Comparison of ENCODE assay signal across 8 cellular contexts in genomic region chr1:46302091-46303037, GRCh38. TPM values are rescaled to one million over a fixed set of nuclear protein-coding genes. Genes with fewer than 3 reads are reported as not detected.
DNase-seq lines count a peak whose midpoint lies in the region; ATAC-seq and TF ChIP-seq lines count a peak whose summit lies in the region.

No MANE protein-coding gene starts in this region.

- peaks cover 19% of the 10 kb centered on the region for H3K36me3 ChIP-seq in PC-9 (ENCODE audit: low read depth)
- peaks cover 15% of the 10 kb centered on the region for H3K36me3 ChIP-seq in neuron (ENCODE audit: insufficient read depth, low read length)
- peaks cover under 1 to 3% of the 10 kb centered on the region in 2 donors for H3K36me3 ChIP-seq in thyroid gland

- H3K4me1 ChIP-seq in PC-9 (replicated peaks; ENCODE audit: insufficient read depth) (peaks cover 32% of the 10 kb centered on the region), neuron (ENCODE audit: insufficient read depth, low read length) (peaks cover 17% of the 10 kb centered on the region), thyroid gland (peaks cover 46 to 51% of the 10 kb centered on the region in 2 donors)

- no peaks in the 10 kb centered on the region for H3F3A ChIP-seq in PC-9 (ENCODE audit: insufficient read depth, low read depth)

- 0 to 1% methylated on average over 16 to 29 of the region's 93 CpGs for WGBS in thyroid gland, 2 donors

- peaks cover 36% of the 10 kb centered on the region for H4K20me1 ChIP-seq in PC-9 (ENCODE audit: insufficient read depth)

- no TSS peak for BruUV-seq in PC-9 (replicated peaks; lab: Mats Ljungman, UMichigan)

- peak; percentile 45 for DNase-seq in NK-92 treated with Interleukin-12 subunit alpha and Interleukin-12 subunit beta, amount 100 ng/mL, for 24 hours (lab: John Stamatoyannopoulos, UW)
- no peak for DNase-seq in NK-92 (lab: John Stamatoyannopoulos, UW; ENCODE audit: unreplicated experiment)
- peak; percentile 39 to 60 for DNase-seq in PC-9
- peak; percentile 37 for DNase-seq in activated gamma-delta T cell treated with Interleukin-2 at 50 U/mL for 16 hours
- DNase-seq in foreskin melanocyte, result peak; percentile 28
- peak; percentile 37 to 47 for DNase-seq in thyroid gland

- peaks cover 86% of the 10 kb centered on the region for H3K79me2 ChIP-seq in PC-9 (ENCODE audit: low read depth)

- H3K9me3 ChIP-seq in PC-9 (ENCODE audit: insufficient read depth, low read depth) (no peaks in the 10 kb centered on the region), neuron (ENCODE audit: low read length) (no peaks in the 10 kb centered on the region), thyroid gland (no peaks in the 10 kb centered on the region)

- POLR2A ChIA-PET in PC-9 (lab: Charles Lee; ENCODE audit: unreplicated experiment), result interaction anchor here (0.5 to 1.0 kb wide), 4 partner anchors 7 to 365 kb away, joined by 4 to 31 read pairs (median 10); no protein-coding TSS in a partner anchor

- H3K4me3 ChIP-seq in PC-9, result peak overlapping the region; percentile 95
- H3K4me3 ChIP-seq in neuron (ENCODE audit: low read length), result peak overlapping the region; percentile 90
- H3K4me3 ChIP-seq in thyroid gland (replicated peaks in 1 of 3), result peak overlapping the region; percentile 30 to 93 (median 86)

- no peak for TF ChIP-seq CTCF in PC-9 (conservative IDR thresholded peaks at IDR 0.05)
- TF ChIP-seq CTCF in thyroid gland (IDR thresholded peaks at IDR 0.05), result peak in 2 of 6 experiments; percentile 16 to 23

- CTCF ChIA-PET in PC-9 (lab: Charles Lee), result no interaction called here

- ATAC-seq in HG02981 (IDR thresholded peaks at IDR 0.05; ENCODE audit: unreplicated experiment), result peak; percentile 2

- peak overlapping the region; percentile 93 for H2AFZ ChIP-seq in PC-9
- H2AFZ ChIP-seq in neuron (ENCODE audit: low read depth, low read length), result peak overlapping the region; percentile 28

- H3K27me3 ChIP-seq in PC-9 (ENCODE audit: insufficient read depth, low read depth) (no peaks in the 10 kb centered on the region), neuron (ENCODE audit: insufficient read depth, low read length) (no peaks in the 10 kb centered on the region), thyroid gland (no peaks in the 10 kb centered on the region)

- H3K4me2 ChIP-seq in PC-9, result peak overlapping the region; percentile 98

- intact Hi-C loops in PC-9 (cut with micrococcal nuclease; ENCODE audit: unreplicated experiment) (loop anchor here (1.0 to 2.0 kb wide), 3 partner anchors 38 to 122 kb away; partner anchors contain the start of genes NSUN4 and RAD54L), thyroid gland (cut with DNase I) (loop anchor here (5.0 to 10.0 kb wide), 2 partner anchors 40 to 58 kb away; partner anchors contain the start of genes NSUN4 and RAD54L)

- H3K27ac ChIP-seq in PC-9 (peak overlapping the region; percentile 87), thyroid gland (peak overlapping the region; percentile 98 to 100 (median 99))

- peak in 1 of 2 donors; percentile 30 for TF ChIP-seq POLR2A in thyroid gland (IDR thresholded peaks at IDR 0.05)

- H3K9me2 ChIP-seq in PC-9 (ENCODE audit: insufficient read depth), result no peaks in the 10 kb centered on the region

RNA-seq across cellular contexts. Expression of gene LRRC41, which starts 1.1 kb away (rescaled TPM):
- total RNA-seq in PC-9 (2021), result 65.9 and 66.3 TPM in 2 replicates
- total RNA-seq in thyroid gland, result 100 to 1,000 TPM in 2 of 4 donors, 10 to 100 TPM in 2; 73.5 to 111 (median 99.4) TPM

RNA-seq across cellular contexts. Expression of gene UQCRH, which starts 1.1 kb away (rescaled TPM):
- 457 and 551 TPM in 2 replicates for total RNA-seq in PC-9 (2021)
- 100 to 1,000 TPM; 122 to 367 (median 267) TPM for total RNA-seq in thyroid gland

RNA-seq across cellular contexts. Expression of gene NSUN4, which starts 38.2 kb away (rescaled TPM):
- total RNA-seq in PC-9 (2021) (31.7 and 33.9 TPM in 2 replicates), thyroid gland (10 to 100 TPM; 23.4 to 40.0 (median 34.9) TPM)

RNA-seq across cellular contexts. Expression of gene RAD54L, which starts 54.8 kb away (rescaled TPM):
- total RNA-seq in PC-9 (2021) (44.8 and 56.4 TPM in 2 replicates), thyroid gland (1 to 10 TPM in 1 of 4 donors, under 1 TPM in 3; 0.27 to 1.7 (median 0.61) TPM)
